Comparison of ENCODE assay signal across 8 cellular contexts in the genomic region with DNA sequence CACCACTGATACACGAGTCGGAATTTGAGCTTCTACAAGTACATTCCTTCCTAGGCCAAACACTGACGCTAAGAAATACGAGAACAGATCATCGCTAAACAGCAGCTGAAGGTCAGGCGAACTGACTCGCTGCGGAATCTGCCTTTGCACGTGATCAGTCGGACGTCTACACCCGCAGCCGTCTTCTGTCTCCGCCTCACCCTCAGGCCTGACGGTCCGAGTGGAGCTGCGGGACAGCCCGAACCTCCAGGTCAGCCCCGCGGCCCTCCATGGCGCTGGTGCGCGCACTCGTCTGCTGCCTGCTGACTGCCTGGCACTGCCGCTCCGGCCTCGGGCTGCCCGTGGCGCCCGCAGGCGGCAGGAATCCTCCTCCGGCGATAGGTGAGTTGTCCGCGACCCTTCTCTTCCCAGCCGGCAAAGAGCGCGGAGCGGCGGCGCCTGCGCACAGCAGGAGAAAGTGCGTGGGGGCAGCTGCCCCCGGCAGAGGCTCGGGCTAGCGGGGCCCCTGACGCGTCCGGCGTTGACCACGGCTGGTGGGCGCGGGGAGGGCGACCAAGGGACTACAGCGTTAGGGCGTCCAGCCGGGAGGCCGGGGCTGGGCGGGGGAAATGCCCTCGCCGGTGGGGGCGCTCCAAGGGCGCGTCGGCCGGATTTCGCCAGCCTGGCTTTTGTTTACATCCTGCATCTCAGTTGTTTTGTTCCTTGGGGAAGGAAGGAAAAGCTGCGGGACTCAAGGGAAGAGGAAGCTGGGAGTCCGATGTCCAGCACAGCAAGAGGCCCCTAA. TPM values are rescaled to one million over a fixed set of nuclear protein-coding genes. Genes with fewer than 3 reads are reported as not detected.
DNase-seq lines count a peak whose midpoint lies in the region; ATAC-seq and TF ChIP-seq lines count a peak whose summit lies in the region.

A gene with protein sequence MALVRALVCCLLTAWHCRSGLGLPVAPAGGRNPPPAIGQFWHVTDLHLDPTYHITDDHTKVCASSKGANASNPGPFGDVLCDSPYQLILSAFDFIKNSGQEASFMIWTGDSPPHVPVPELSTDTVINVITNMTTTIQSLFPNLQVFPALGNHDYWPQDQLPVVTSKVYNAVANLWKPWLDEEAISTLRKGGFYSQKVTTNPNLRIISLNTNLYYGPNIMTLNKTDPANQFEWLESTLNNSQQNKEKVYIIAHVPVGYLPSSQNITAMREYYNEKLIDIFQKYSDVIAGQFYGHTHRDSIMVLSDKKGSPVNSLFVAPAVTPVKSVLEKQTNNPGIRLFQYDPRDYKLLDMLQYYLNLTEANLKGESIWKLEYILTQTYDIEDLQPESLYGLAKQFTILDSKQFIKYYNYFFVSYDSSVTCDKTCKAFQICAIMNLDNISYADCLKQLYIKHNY (plus strand): TSS at position 181 of the 784 bp plus-strand sequence. CDS start 89 bp downstream, at position 270.

- peak; percentile 42 for ATAC-seq in HG03565 (IDR thresholded peaks at IDR 0.05; ENCODE audit: unreplicated experiment)
- peak; percentile 58 for ATAC-seq in activated naive CD8-positive, alpha-beta T cell treated with anti-CD3 and anti-CD28 coated beads, Interleukin-2, amount 10 ng/mL, durations not matched to agents 7 days and 5 days (ENCODE audit: low read depth)
- peak; percentile 93 for ATAC-seq in Right ventricle myocardium superior (ENCODE audit: poor library complexity)

- peaks cover 2% of the 10 kb centered on the region for H3K36me3 Mint-ChIP-seq in activated naive CD8-positive, alpha-beta T cell treated with anti-CD3 and anti-CD28 coated beads, Interleukin-2, amount 10 ng/mL, durations not matched to agents 7 days and 5 days

- peaks cover 11% of the 10 kb centered on the region for H3K4me1 Mint-ChIP-seq in activated naive CD8-positive, alpha-beta T cell treated with anti-CD3 and anti-CD28 coated beads, Interleukin-2, amount 10 ng/mL, durations not matched to agents 7 days and 5 days

- intact Hi-C loops in Right ventricle myocardium superior (cut with DNase I): no loop called here

- no peaks in the 10 kb centered on the region for H3K9me2 ChIP-seq in DOHH2 (replicated peaks; ENCODE audit: control insufficient read depth, low read length)

- DNase-seq in GM20000 (ENCODE audit: low spot score) (peak; percentile 52), NCI-H774 (lab: John Stamatoyannopoulos, UW) (peak; percentile 88), Right ventricle myocardium superior (peak; percentile 83), non-pigmented ciliary epithelial cell (ENCODE audit: low read depth) (peak; percentile 74), NK-92 (lab: John Stamatoyannopoulos, UW; ENCODE audit: unreplicated experiment) (no peak)
- peak; percentile 58 for DNase-seq in activated naive CD8-positive, alpha-beta T cell treated with anti-CD3 and anti-CD28 coated beads, Interleukin-2, amount 10 ng/mL, durations not matched to agents 7 days and 5 days

- no peaks in the 10 kb centered on the region for H3K36me3 ChIP-seq in DOHH2 (ENCODE audit: control insufficient read depth, low read length)

- peaks cover 32% of the 10 kb centered on the region for H3K27me3 ChIP-seq in DOHH2 (ENCODE audit: control insufficient read depth, low read length)

- no peaks in the 10 kb centered on the region for H3K9me3 ChIP-seq in DOHH2 (ENCODE audit: control insufficient read depth, insufficient read depth, low read length)

- peak within 1 kb of the TSS; percentile 91 for H3K4me3 Mint-ChIP-seq in activated naive CD8-positive, alpha-beta T cell treated with anti-CD3 and anti-CD28 coated beads, Interleukin-2, amount 10 ng/mL, durations not matched to agents 7 days and 5 days

- peak within 1 kb of the TSS; percentile 31 for H3K4me2 ChIP-seq in DOHH2 (ENCODE audit: low read length)

- no peaks in the 10 kb centered on the region for H3K9me3 Mint-ChIP-seq in activated naive CD8-positive, alpha-beta T cell treated with anti-CD3 and anti-CD28 coated beads, Interleukin-2, amount 10 ng/mL, durations not matched to agents 7 days and 5 days

- no peaks in the 10 kb centered on the region for H3K79me2 ChIP-seq in DOHH2 (ENCODE audit: control insufficient read depth, low read length)

- H3K4me1 ChIP-seq in DOHH2 (ENCODE audit: control insufficient read depth, low read length): no peaks in the 10 kb centered on the region

- H3K27me3 Mint-ChIP-seq in activated naive CD8-positive, alpha-beta T cell treated with anti-CD3 and anti-CD28 coated beads, Interleukin-2, amount 10 ng/mL, durations not matched to agents 7 days and 5 days: peaks cover 77% of the 10 kb centered on the region

- TF ChIP-seq CTCF in DOHH2 (IDR thresholded peaks at IDR 0.05; ENCODE audit: low read depth, low read length, poor library complexity, severe bottlenecking) (peak; percentile 22), GM20000 (IDR thresholded peaks at IDR 0.05; ENCODE audit: extremely low read depth, missing control alignments) (no peak)

- H3K4me3 ChIP-seq in DOHH2 (ENCODE audit: low read length): peak within 1 kb of the TSS; percentile 38; the same call in 1 of the 2 replicates

- no peaks in the 10 kb centered on the region for H3F3A ChIP-seq in DOHH2 (ENCODE audit: control insufficient read depth, insufficient read depth)

- no peaks in the 10 kb centered on the region for H4K20me1 ChIP-seq in DOHH2 (ENCODE audit: control insufficient read depth, insufficient read depth, low read depth, low read length)

- H3K27ac ChIP-seq in DOHH2 (ENCODE audit: low read depth, low read length): no peak within 1 kb of the TSS

- POLR2A ChIA-PET in activated naive CD8-positive, alpha-beta T cell treated with anti-CD3 and anti-CD28 coated beads, Interleukin-2, amount 10 ng/mL, durations not matched to agents 7 days and 5 days (lab: Charles Lee): interaction anchor here (1.0 kb wide), 1 partner anchor 38 kb away, joined by 3 read pairs; no protein-coding TSS in a partner anchor

- peak within 1 kb of the TSS; percentile 64 for H3K27ac Mint-ChIP-seq in activated naive CD8-positive, alpha-beta T cell treated with anti-CD3 and anti-CD28 coated beads, Interleukin-2, amount 10 ng/mL, durations not matched to agents 7 days and 5 days

RNA-seq across cellular contexts. Expression of the gene that starts here (rescaled TPM):
- total RNA-seq in activated naive CD8-positive, alpha-beta T cell treated with anti-CD3 and anti-CD28 coated beads, Interleukin-2, amount 10 ng/mL, durations not matched to agents 7 days and 5 days: under 1 TPM in 1 of 2 experiments, not detected in 1; 0.17 TPM
- 3.7 TPM for total RNA-seq in Right ventricle myocardium superior

Comparison
In these comparisons a context has a peak if more than half of its experiments do, and no peak if none do; other contexts are left out.
1. Peak in DNase-seq and ATAC-seq in activated naive CD8-positive, alpha-beta T cell treated with anti-CD3 and anti-CD28 coated beads, Interleukin-2, amount 10 ng/mL, durations not matched to agents 7 days and 5 days; RNA of the gene not detected or under 1 TPM.
2. ATAC-seq: peak in every context shown above with its lines; median percentile 93 in Right ventricle myocardium superior; 58 in activated naive CD8-positive, alpha-beta T cell treated with anti-CD3 and anti-CD28 coated beads, Interleukin-2, amount 10 ng/mL, durations not matched to agents 7 days and 5 days; 42 in HG03565.